In the genomic region with DNA sequence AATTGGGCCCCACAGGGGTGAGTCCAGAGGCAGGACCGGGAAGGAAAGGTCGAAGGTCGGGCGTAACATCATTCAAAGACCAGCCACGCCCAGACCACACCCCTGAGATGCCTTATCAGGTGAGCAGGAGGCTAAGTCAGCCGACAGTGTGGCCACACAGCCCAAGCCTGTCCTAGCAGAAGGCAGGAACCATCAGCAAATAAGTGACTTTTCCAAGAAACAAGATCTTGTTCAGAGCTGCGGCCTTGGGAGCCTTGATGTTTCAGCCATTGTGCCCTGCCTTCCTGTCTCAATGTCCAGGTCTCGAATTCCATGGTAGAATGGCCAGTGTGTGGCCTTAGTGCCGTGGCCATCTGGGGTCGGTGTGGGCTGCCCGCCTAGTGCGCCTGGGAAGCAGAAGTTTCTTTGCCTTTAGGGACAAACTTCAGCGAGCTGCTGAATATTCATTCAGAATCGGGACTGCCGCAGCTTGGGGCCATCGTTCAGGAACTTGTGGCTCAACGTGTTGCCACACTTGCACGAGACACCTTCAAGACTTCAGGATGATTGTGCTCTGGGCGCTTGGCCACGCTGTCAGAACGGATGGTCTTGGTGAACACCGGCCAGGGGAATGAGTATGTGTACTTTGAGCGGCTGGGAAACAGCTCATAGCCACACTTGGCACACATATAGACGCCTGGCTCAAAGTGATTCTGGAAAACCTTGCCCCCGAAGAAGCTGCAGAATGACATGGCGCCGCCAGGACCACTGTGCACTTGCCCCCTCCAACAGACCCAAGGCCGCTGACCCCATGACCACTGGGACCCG, we compare ENCODE assay signal across 1 cellular context.
TF ChIP-seq lines count a peak whose summit lies in the region.

No MANE protein-coding gene starts in this region.

TF ChIP-seq in K562, 482 proteins besides CTCF, POLR2A, EP300 and RAD21 (continued from another document and continues in another):
- TF ChIP-seq, protein P1, sequence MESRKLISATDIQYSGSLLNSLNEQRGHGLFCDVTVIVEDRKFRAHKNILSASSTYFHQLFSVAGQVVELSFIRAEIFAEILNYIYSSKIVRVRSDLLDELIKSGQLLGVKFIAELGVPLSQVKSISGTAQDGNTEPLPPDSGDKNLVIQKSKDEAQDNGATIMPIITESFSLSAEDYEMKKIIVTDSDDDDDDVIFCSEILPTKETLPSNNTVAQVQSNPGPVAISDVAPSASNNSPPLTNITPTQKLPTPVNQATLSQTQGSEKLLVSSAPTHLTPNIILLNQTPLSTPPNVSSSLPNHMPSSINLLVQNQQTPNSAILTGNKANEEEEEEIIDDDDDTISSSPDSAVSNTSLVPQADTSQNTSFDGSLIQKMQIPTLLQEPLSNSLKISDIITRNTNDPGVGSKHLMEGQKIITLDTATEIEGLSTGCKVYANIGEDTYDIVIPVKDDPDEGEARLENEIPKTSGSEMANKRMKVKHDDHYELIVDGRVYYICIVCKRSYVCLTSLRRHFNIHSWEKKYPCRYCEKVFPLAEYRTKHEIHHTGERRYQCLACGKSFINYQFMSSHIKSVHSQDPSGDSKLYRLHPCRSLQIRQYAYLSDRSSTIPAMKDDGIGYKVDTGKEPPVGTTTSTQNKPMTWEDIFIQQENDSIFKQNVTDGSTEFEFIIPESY (CRISPR knock-in tag; IDR thresholded peaks at IDR 0.05), result peak; percentile 81
- TF ChIP-seq HLTF (IDR thresholded peaks at IDR 0.05) (no peak), CBFB (CRISPR knock-in tag; IDR thresholded peaks at IDR 0.05) (no peak), SAFB (IDR thresholded peaks at IDR 0.05; ENCODE audit: borderline replicate concordance, low read depth, low read length) (no peak), CBFA2T2 (conservative IDR thresholded peaks at IDR 0.05) (0 out of 2 replicates have a peak, but pooled peaks have one; percentile 8), SRF (CRISPR knock-in tag; IDR thresholded peaks at IDR 0.05) (peak in 1 of 2 experiments; percentile 41; a peak in 1 of 4 replicates), SNRNP70 (optimal IDR thresholded peaks at IDR 0.05; ENCODE audit: low read depth, low read length) (no peak), BDP1 (IDR thresholded peaks at IDR 0.05; ENCODE audit: insufficient read depth, insufficient read length) (no peak), MYC (IDR thresholded peaks at IDR 0.05; ENCODE audit: low read depth, low read length) (0 out of 2 replicates have a peak, but pooled peaks have one; percentile 22), MYC (CRISPR knock-in tag; IDR thresholded peaks at IDR 0.05; ENCODE audit: borderline replicate concordance, low read depth) (no peak), TEAD2 (tag; IDR thresholded peaks at IDR 0.05) (no peak), NR2C1 (IDR thresholded peaks at IDR 0.05) (peak; percentile 93), NR2C1 (tag; IDR thresholded peaks at IDR 0.05) (peak; percentile 92), EWSR1 (IDR thresholded peaks at IDR 0.05; ENCODE audit: borderline replicate concordance, low read depth, partially characterized antibody) (no peak), TEAD1 (CRISPR knock-in tag; IDR thresholded peaks at IDR 0.05) (0 out of 4 replicates have a peak, but pooled peaks of 1 of the 2 experiments have one; percentile 25), TAF7 (tag; IDR thresholded peaks at IDR 0.05) (no peak), NFE2 (IDR thresholded peaks at IDR 0.05; ENCODE audit: low read depth) (no peak), ESRRA (IDR thresholded peaks at IDR 0.05; ENCODE audit: borderline replicate concordance, low read depth) (peak; percentile 56; the same call in 1 of the 2 replicates), CBFA2T3 (IDR thresholded peaks at IDR 0.05) (no peak), KDM5B (IDR thresholded peaks at IDR 0.05; ENCODE audit: insufficient replicate concordance, low read depth, low read length) (peak; percentile 66), BCL6 (CRISPR knock-in tag; IDR thresholded peaks at IDR 0.05) (no peak), NR2F6 (CRISPR knock-in tag; IDR thresholded peaks at IDR 0.05) (no peak), TBP (optimal IDR thresholded peaks at IDR 0.05; ENCODE audit: low read depth, low read length) (peak; percentile 87), ZBTB7A (IDR thresholded peaks at IDR 0.05; ENCODE audit: borderline replicate concordance, control insufficient read depth, low read depth, low read length) (peak; percentile 19; the same call in 1 of the 2 replicates), LCOR (CRISPR knock-in tag; IDR thresholded peaks at IDR 0.05) (no peak), SMC3 (conservative IDR thresholded peaks at IDR 0.05; ENCODE audit: insufficient read depth, low read depth, low read length) (no peak), ZNF134 (CRISPR knock-in tag; conservative IDR thresholded peaks at IDR 0.05) (no peak), KLF1 (tag; IDR thresholded peaks at IDR 0.05) (0 out of 2 replicates have a peak, but pooled peaks have one; percentile 31), ZNF384 (IDR thresholded peaks at IDR 0.05; ENCODE audit: low read depth, low read length) (no peak), PML (IDR thresholded peaks at IDR 0.05; ENCODE audit: low read length) (peak; percentile 58; the same call in 1 of the 2 replicates), BRF1 (IDR thresholded peaks at IDR 0.05; ENCODE audit: borderline replicate concordance, extremely low read depth, insufficient read length) (no peak), ZNF785 (CRISPR knock-in tag; IDR thresholded peaks at IDR 0.05) (no peak), JUND (IDR thresholded peaks at IDR 0.05; ENCODE audit: borderline replicate concordance, low read depth, low read length) (peak; percentile 53; the same call in 1 of the 2 replicates), JUND (tag; IDR thresholded peaks at IDR 0.05; ENCODE audit: borderline replicate concordance, low read depth, low read length) (peak; percentile 48; the same call in 2 of the 3 replicates), ZNF224 (CRISPR knock-in tag; IDR thresholded peaks at IDR 0.05) (no peak)
- TF ChIP-seq, protein P2, sequence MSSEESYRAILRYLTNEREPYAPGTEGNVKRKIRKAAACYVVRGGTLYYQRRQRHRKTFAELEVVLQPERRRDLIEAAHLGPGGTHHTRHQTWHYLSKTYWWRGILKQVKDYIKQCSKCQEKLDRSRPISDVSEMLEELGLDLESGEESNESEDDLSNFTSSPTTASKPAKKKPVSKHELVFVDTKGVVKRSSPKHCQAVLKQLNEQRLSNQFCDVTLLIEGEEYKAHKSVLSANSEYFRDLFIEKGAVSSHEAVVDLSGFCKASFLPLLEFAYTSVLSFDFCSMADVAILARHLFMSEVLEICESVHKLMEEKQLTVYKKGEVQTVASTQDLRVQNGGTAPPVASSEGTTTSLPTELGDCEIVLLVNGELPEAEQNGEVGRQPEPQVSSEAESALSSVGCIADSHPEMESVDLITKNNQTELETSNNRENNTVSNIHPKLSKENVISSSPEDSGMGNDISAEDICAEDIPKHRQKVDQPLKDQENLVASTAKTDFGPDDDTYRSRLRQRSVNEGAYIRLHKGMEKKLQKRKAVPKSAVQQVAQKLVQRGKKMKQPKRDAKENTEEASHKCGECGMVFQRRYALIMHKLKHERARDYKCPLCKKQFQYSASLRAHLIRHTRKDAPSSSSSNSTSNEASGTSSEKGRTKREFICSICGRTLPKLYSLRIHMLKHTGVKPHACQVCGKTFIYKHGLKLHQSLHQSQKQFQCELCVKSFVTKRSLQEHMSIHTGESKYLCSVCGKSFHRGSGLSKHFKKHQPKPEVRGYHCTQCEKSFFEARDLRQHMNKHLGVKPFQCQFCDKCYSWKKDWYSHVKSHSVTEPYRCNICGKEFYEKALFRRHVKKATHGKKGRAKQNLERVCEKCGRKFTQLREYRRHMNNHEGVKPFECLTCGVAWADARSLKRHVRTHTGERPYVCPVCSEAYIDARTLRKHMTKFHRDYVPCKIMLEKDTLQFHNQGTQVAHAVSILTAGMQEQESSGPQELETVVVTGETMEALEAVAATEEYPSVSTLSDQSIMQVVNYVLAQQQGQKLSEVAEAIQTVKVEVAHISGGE (CRISPR knock-in tag; IDR thresholded peaks at IDR 0.05), result no peak
- TF ChIP-seq, protein P3, sequence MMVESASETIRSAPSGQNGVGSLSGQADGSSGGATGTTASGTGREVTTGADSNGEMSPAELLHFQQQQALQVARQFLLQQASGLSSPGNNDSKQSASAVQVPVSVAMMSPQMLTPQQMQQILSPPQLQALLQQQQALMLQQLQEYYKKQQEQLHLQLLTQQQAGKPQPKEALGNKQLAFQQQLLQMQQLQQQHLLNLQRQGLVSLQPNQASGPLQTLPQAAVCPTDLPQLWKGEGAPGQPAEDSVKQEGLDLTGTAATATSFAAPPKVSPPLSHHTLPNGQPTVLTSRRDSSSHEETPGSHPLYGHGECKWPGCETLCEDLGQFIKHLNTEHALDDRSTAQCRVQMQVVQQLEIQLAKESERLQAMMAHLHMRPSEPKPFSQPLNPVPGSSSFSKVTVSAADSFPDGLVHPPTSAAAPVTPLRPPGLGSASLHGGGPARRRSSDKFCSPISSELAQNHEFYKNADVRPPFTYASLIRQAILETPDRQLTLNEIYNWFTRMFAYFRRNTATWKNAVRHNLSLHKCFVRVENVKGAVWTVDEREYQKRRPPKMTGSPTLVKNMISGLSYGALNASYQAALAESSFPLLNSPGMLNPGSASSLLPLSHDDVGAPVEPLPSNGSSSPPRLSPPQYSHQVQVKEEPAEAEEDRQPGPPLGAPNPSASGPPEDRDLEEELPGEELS (CRISPR knock-in tag; IDR thresholded peaks at IDR 0.05; ENCODE audit: borderline replicate concordance), result no peak
- TF ChIP-seq, protein P4, sequence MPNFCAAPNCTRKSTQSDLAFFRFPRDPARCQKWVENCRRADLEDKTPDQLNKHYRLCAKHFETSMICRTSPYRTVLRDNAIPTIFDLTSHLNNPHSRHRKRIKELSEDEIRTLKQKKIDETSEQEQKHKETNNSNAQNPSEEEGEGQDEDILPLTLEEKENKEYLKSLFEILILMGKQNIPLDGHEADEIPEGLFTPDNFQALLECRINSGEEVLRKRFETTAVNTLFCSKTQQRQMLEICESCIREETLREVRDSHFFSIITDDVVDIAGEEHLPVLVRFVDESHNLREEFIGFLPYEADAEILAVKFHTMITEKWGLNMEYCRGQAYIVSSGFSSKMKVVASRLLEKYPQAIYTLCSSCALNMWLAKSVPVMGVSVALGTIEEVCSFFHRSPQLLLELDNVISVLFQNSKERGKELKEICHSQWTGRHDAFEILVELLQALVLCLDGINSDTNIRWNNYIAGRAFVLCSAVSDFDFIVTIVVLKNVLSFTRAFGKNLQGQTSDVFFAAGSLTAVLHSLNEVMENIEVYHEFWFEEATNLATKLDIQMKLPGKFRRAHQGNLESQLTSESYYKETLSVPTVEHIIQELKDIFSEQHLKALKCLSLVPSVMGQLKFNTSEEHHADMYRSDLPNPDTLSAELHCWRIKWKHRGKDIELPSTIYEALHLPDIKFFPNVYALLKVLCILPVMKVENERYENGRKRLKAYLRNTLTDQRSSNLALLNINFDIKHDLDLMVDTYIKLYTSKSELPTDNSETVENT (CRISPR knock-in tag; IDR thresholded peaks at IDR 0.05), result no peak
- TF ChIP-seq, protein P5, sequence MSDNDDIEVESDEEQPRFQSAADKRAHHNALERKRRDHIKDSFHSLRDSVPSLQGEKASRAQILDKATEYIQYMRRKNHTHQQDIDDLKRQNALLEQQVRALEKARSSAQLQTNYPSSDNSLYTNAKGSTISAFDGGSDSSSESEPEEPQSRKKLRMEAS (CRISPR knock-in tag; IDR thresholded peaks at IDR 0.05), result peak; percentile 38
- TF ChIP-seq, protein P6, sequence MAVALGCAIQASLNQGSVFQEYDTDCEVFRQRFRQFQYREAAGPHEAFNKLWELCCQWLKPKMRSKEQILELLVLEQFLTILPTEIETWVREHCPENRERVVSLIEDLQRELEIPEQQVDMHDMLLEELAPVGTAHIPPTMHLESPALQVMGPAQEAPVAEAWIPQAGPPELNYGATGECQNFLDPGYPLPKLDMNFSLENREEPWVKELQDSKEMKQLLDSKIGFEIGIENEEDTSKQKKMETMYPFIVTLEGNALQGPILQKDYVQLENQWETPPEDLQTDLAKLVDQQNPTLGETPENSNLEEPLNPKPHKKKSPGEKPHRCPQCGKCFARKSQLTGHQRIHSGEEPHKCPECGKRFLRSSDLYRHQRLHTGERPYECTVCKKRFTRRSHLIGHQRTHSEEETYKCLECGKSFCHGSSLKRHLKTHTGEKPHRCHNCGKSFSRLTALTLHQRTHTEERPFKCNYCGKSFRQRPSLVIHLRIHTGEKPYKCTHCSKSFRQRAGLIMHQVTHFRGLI (CRISPR knock-in tag; IDR thresholded peaks at IDR 0.05), result no peak
- TF ChIP-seq, protein P7, sequence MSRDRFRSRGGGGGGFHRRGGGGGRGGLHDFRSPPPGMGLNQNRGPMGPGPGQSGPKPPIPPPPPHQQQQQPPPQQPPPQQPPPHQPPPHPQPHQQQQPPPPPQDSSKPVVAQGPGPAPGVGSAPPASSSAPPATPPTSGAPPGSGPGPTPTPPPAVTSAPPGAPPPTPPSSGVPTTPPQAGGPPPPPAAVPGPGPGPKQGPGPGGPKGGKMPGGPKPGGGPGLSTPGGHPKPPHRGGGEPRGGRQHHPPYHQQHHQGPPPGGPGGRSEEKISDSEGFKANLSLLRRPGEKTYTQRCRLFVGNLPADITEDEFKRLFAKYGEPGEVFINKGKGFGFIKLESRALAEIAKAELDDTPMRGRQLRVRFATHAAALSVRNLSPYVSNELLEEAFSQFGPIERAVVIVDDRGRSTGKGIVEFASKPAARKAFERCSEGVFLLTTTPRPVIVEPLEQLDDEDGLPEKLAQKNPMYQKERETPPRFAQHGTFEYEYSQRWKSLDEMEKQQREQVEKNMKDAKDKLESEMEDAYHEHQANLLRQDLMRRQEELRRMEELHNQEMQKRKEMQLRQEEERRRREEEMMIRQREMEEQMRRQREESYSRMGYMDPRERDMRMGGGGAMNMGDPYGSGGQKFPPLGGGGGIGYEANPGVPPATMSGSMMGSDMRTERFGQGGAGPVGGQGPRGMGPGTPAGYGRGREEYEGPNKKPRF (IDR thresholded peaks at IDR 0.05; ENCODE audit: low read depth, low read length), result no peak
- TF ChIP-seq, protein P8, sequence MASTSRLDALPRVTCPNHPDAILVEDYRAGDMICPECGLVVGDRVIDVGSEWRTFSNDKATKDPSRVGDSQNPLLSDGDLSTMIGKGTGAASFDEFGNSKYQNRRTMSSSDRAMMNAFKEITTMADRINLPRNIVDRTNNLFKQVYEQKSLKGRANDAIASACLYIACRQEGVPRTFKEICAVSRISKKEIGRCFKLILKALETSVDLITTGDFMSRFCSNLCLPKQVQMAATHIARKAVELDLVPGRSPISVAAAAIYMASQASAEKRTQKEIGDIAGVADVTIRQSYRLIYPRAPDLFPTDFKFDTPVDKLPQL (IDR thresholded peaks at IDR 0.05; ENCODE audit: extremely low read depth, insufficient read length), result no peak
- TF ChIP-seq, protein P9, sequence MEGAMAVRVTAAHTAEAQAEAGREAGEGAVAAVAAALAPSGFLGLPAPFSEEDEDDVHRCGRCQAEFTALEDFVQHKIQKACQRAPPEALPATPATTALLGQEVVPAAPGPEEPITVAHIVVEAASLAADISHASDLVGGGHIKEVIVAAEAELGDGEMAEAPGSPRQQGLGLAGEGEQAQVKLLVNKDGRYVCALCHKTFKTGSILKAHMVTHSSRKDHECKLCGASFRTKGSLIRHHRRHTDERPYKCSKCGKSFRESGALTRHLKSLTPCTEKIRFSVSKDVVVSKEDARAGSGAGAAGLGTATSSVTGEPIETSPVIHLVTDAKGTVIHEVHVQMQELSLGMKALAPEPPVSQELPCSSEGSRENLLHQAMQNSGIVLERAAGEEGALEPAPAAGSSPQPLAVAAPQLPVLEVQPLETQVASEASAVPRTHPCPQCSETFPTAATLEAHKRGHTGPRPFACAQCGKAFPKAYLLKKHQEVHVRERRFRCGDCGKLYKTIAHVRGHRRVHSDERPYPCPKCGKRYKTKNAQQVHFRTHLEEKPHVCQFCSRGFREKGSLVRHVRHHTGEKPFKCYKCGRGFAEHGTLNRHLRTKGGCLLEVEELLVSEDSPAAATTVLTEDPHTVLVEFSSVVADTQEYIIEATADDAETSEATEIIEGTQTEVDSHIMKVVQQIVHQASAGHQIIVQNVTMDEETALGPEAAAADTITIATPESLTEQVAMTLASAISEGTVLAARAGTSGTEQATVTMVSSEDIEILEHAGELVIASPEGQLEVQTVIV (CRISPR knock-in tag; IDR thresholded peaks at IDR 0.05; ENCODE audit: borderline replicate concordance), result no peak
